Comparison of ENCODE assay signal across 20 cellular contexts in genomic region chr6:106142876-106143431, GRCh38. TPM values are rescaled to one million over a fixed set of nuclear protein-coding genes. Genes with fewer than 3 reads are reported as not detected.
A peak's percentile ranks its signal among the peaks of the same experiment; 100 is the strongest.
DNase-seq lines count a peak whose midpoint lies in the region; ATAC-seq, FAIRE-seq and TF ChIP-seq lines count a peak whose summit lies in the region.
"Had no signal": no experiment of that assay in that cellular context is flagged by ENCODE, and none has a peak within 500 bp of the region (broad histone marks: within the 10 kb centered on the region; RNA-seq: fewer than 3 reads in every experiment).

No MANE protein-coding gene starts in this region.

- no peaks in the 10 kb centered on the region for H3K27me3 Mint-ChIP-seq in T-helper 2 cell treated with Interferon-gamma antibody and Interleukin-4, amounts not matched to agents 5 μg/mL and 100 μg/mL, for 36 hours (ENCODE audit: low read depth)
- H3K27me3 Mint-ChIP-seq in activated T-helper 2 cell treated with anti-CD3 and anti-CD28 coated beads, Interferon-gamma antibody, Interleukin-2, Interleukin-4, amounts not matched to agents 10 μg/mL and 5 μg/mL and 100 μg/mL, durations not matched to agents 14 hours and 24 hours and 36 hours (ENCODE audit: low read depth), result no peaks in the 10 kb centered on the region
- H3K27me3 Mint-ChIP-seq in chondrocyte (ENCODE audit: low read depth), result no peaks in the 10 kb centered on the region
- H3K27me3 Mint-ChIP-seq: memory B cell had no signal

- no peak overlapping the region for H3K4me3 Mint-ChIP-seq in T-helper 2 cell treated with Interferon-gamma antibody and Interleukin-4, amounts not matched to agents 5 μg/mL and 100 μg/mL, for 36 hours
- H3K4me3 Mint-ChIP-seq in activated T-helper 2 cell treated with anti-CD3 and anti-CD28 coated beads, Interferon-gamma antibody, Interleukin-2, Interleukin-4, amounts not matched to agents 10 μg/mL and 5 μg/mL and 100 μg/mL, durations not matched to agents 14 hours and 24 hours and 36 hours (ENCODE audit: low read depth), result no peak overlapping the region
- no peak overlapping the region for H3K4me3 Mint-ChIP-seq in chondrocyte (ENCODE audit: unreplicated experiment)
- H3K4me3 Mint-ChIP-seq: activated CD4-positive, alpha-beta T cell treated with anti-CD3 and anti-CD28 coated beads for 36 hours; nephron progenitor cell had no signal

- H3K4me1 Mint-ChIP-seq in T-helper 2 cell treated with Interferon-gamma antibody and Interleukin-4, amounts not matched to agents 5 μg/mL and 100 μg/mL, for 36 hours (ENCODE audit: low read depth), result peaks cover 67% of the 10 kb centered on the region
- peaks cover 73% of the 10 kb centered on the region for H3K4me1 Mint-ChIP-seq in activated T-helper 2 cell treated with anti-CD3 and anti-CD28 coated beads, Interferon-gamma antibody, Interleukin-2, Interleukin-4, amounts not matched to agents 10 μg/mL and 5 μg/mL and 100 μg/mL, durations not matched to agents 14 hours and 24 hours and 36 hours (ENCODE audit: low read depth)
- no peaks in the 10 kb centered on the region for H3K4me1 Mint-ChIP-seq in chondrocyte (ENCODE audit: low read depth)

- peak; percentile 14 for FAIRE-seq in GM12892 (lab: Jason Lieb, UNC)
- FAIRE-seq: A204.1, D721Med had no signal

- DNase-seq in T-helper 2 cell treated with Interferon-gamma antibody and Interleukin-4, amounts not matched to agents 5 μg/mL and 100 μg/mL, for 36 hours (ENCODE audit: low spot score), result no peak
- DNase-seq in T-helper 2 cell (no peak), GM12892 (ENCODE audit: insufficient read length) (no peak), myocyte (ENCODE audit: low read depth) (peak; percentile 33), chondrocyte (ENCODE audit: low spot score) (no peak)
- no peak for DNase-seq in activated T-helper 2 cell treated with anti-CD3 and anti-CD28 coated beads, Interferon-gamma antibody, Interleukin-2, Interleukin-4, amounts not matched to agents 10 μg/mL and 5 μg/mL and 100 μg/mL, durations not matched to agents 14 hours and 24 hours and 36 hours (ENCODE audit: low spot score)
- DNase-seq in effector CD4-positive, alpha-beta T cell, result no peak
- DNase-seq: activated CD4-positive, alpha-beta T cell treated with anti-CD3 and anti-CD28 coated beads for 36 hours; activated T-cell treated with anti-CD3 and anti-CD28 coated beads, Interleukin-2, amount 50 U/mL, for 1 hour; dorsolateral prefrontal cortex; gastrocnemius medialis; H7; kidney glomerular epithelial cell; MG63; nephron progenitor cell; uterus had no signal

- peak overlapping the region; percentile 98 for H3K27ac Mint-ChIP-seq in T-helper 2 cell treated with Interferon-gamma antibody and Interleukin-4, amounts not matched to agents 5 μg/mL and 100 μg/mL, for 36 hours
- peak overlapping the region; percentile 98 for H3K27ac Mint-ChIP-seq in activated T-helper 2 cell treated with anti-CD3 and anti-CD28 coated beads, Interferon-gamma antibody, Interleukin-2, Interleukin-4, amounts not matched to agents 10 μg/mL and 5 μg/mL and 100 μg/mL, durations not matched to agents 14 hours and 24 hours and 36 hours
- H3K27ac Mint-ChIP-seq in chondrocyte (ENCODE audit: unreplicated experiment), result no peak overlapping the region

- ATAC-seq in GM18511 (IDR thresholded peaks at IDR 0.05; ENCODE audit: unreplicated experiment), result no peak
- ATAC-seq: activated CD4-positive, alpha-beta T cell treated with anti-CD3 and anti-CD28 coated beads for 36 hours; gastrocnemius medialis had no signal

- TF ChIP-seq POLR2A in GM12892 (IDR thresholded peaks at IDR 0.05; ENCODE audit: low read depth, low read length), result no peak

- intact Hi-C loops in activated T-helper 2 cell treated with anti-CD3 and anti-CD28 coated beads, Interferon-gamma antibody, Interleukin-2, Interleukin-4, amounts not matched to agents 10 μg/mL and 5 μg/mL and 100 μg/mL, durations not matched to agents 14 hours and 24 hours and 36 hours (cut with micrococcal nuclease), result no loop called here

- H3K9me3 Mint-ChIP-seq in T-helper 2 cell treated with Interferon-gamma antibody and Interleukin-4, amounts not matched to agents 5 μg/mL and 100 μg/mL, for 36 hours, result no peaks in the 10 kb centered on the region
- H3K9me3 Mint-ChIP-seq in activated T-helper 2 cell treated with anti-CD3 and anti-CD28 coated beads, Interferon-gamma antibody, Interleukin-2, Interleukin-4, amounts not matched to agents 10 μg/mL and 5 μg/mL and 100 μg/mL, durations not matched to agents 14 hours and 24 hours and 36 hours, result no peaks in the 10 kb centered on the region
- no peaks in the 10 kb centered on the region for H3K9me3 Mint-ChIP-seq in chondrocyte (ENCODE audit: low read depth)
- H3K9me3 Mint-ChIP-seq: memory B cell, nephron progenitor cell had no signal

- no peak for TF ChIP-seq CTCF in chondrocyte (IDR thresholded peaks at IDR 0.05)

- no peaks in the 10 kb centered on the region for H3K36me3 Mint-ChIP-seq in T-helper 2 cell treated with Interferon-gamma antibody and Interleukin-4, amounts not matched to agents 5 μg/mL and 100 μg/mL, for 36 hours (ENCODE audit: low read depth)
- H3K36me3 Mint-ChIP-seq in activated T-helper 2 cell treated with anti-CD3 and anti-CD28 coated beads, Interferon-gamma antibody, Interleukin-2, Interleukin-4, amounts not matched to agents 10 μg/mL and 5 μg/mL and 100 μg/mL, durations not matched to agents 14 hours and 24 hours and 36 hours (ENCODE audit: low read depth), result no peaks in the 10 kb centered on the region
- H3K36me3 Mint-ChIP-seq in chondrocyte (ENCODE audit: low read depth), result no peaks in the 10 kb centered on the region
- H3K36me3 Mint-ChIP-seq: memory B cell had no signal

RNA-seq across cellular contexts. Expression of gene PRDM1, which starts 56.8 kb away (rescaled TPM):
- polyA plus RNA-seq in GM12892 (2012; ENCODE audit: missing spikeins), result 12.7 TPM
- 49.1 and 52.3 TPM in 2 replicates for total RNA-seq in activated T-helper 2 cell treated with anti-CD3 and anti-CD28 coated beads, Interferon-gamma antibody, Interleukin-2, Interleukin-4, amounts not matched to agents 10 μg/mL and 5 μg/mL and 100 μg/mL, durations not matched to agents 14 hours and 24 hours and 36 hours
- total RNA-seq in myocyte (0.67 and 0.94 TPM in 2 replicates), chondrocyte (0.08 to 0.15 TPM (median 0.15 TPM) in 3 replicates)
- 0.81 TPM for polyA plus RNA-seq in myocyte (2012)

Comparison
In these comparisons a context has a peak if more than half of its experiments do, and no peak if none do; other contexts are left out.
1. RNA of gene PRDM1, which starts 56.8 kb away (total RNA-seq): 49.1 to 52.3 TPM in activated T-helper 2 cell treated with anti-CD3 and anti-CD28 coated beads, Interferon-gamma antibody, Interleukin-2, Interleukin-4, amounts not matched to agents 10 μg/mL and 5 μg/mL and 100 μg/mL, durations not matched to agents 14 hours and 24 hours and 36 hours; 0.67 to 0.94 TPM in myocyte and 0.08 to 0.15 TPM in chondrocyte; every median in the first group is over 10 times any median in the second.